25 cellular contexts compared by ENCODE assay signal in the genomic region with DNA sequence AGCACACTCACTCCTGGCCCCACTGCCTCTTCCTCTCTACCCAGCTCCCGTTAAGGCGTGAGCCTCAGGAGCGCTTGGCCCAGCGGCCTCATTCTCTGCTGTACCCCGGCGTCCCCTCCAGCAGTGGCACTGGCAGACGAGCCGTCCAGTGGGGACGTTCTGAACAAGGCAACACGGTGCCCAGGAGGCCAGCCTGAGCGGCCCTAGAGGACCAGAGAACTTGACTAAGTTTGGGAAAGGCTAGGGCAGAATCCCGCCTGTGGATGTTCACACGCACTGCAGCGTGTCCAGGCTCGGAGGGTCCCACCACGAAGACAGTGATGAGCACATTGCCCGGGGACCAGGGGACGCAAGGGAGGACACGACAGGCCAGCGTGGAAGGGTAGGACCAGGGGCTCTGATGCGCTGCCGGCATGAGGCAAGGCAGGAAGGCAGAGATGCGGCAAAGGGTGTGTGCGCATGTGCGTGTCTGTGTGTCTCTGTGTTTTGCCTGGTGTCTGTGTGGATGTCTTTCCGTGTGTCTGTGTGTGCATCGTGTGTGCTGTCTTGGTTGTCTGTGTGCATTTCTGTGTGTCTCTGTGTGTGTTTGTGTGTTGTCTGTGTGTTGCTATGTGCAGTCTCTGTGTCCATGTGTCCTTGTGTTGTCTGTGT.
"Had no signal": no experiment of that assay in that cellular context is flagged by ENCODE, and none has a peak within 500 bp of the region (broad histone marks: within the 10 kb centered on the region; RNA-seq: fewer than 3 reads in every experiment).

No MANE protein-coding gene starts in this region.

- H3K36me3 Mint-ChIP-seq: activated CD4-positive, alpha-beta memory T cell treated with anti-CD3 and anti-CD28 coated beads for 36 hours; activated naive CD4-positive, alpha-beta T cell treated with anti-CD3 and anti-CD28 coated beads, Interleukin-2, amount 10 ng/mL, durations not matched to agents 7 days and 5 days; stimulated activated effector memory CD8-positive, alpha-beta T cell treated with anti-CD3 and anti-CD28 coated beads, Interleukin-12 subunit alpha, Interleukin-12 subunit beta, amount 100 ng/mL, for 72 hours had no signal

- ATAC-seq: activated T-cell treated with anti-CD3 and anti-CD28 coated beads, Interleukin-2, amount 50 U/mL, for 72 hours; effector memory CD8-positive, alpha-beta T cell; stimulated activated effector memory CD8-positive, alpha-beta T cell treated with anti-CD3 and anti-CD28 coated beads, Interleukin-12 subunit alpha, Interleukin-12 subunit beta, amount 100 ng/mL, for 72 hours; stimulated activated naive CD8-positive, alpha-beta T cell treated with anti-CD3 and anti-CD28 coated beads, Interleukin-15, amount 100 ng/mL, for 72 hours had no signal

- H3K4me3 ChIP-seq: dorsolateral prefrontal cortex, esophagus muscularis mucosa, left ventricle myocardium inferior, mucosa of descending colon, tibial nerve, uterus had no signal

- H3K27me3 ChIP-seq: dorsolateral prefrontal cortex had no signal

- H3K36me3 ChIP-seq: brain microvascular endothelial cell, uterus had no signal

- H3K9me3 ChIP-seq: uterus had no signal

- H3K4me1 Mint-ChIP-seq: activated naive CD4-positive, alpha-beta T cell treated with anti-CD3 and anti-CD28 coated beads, Interleukin-2, amount 10 ng/mL, durations not matched to agents 7 days and 5 days; memory B cell; stimulated activated effector memory CD8-positive, alpha-beta T cell treated with anti-CD3 and anti-CD28 coated beads, Interleukin-12 subunit alpha, Interleukin-12 subunit beta, amount 100 ng/mL, for 72 hours; stimulated activated naive CD8-positive, alpha-beta T cell treated with anti-CD3 and anti-CD28 coated beads, Interleukin-15, amount 100 ng/mL, for 72 hours had no signal

- H3K27ac ChIP-seq: brain microvascular endothelial cell, esophagus muscularis mucosa, left ventricle myocardium inferior, uterus had no signal

- DNase-seq: activated CD4-positive, alpha-beta memory T cell treated with anti-CD3 and anti-CD28 coated beads for 36 hours; activated CD4-positive, alpha-beta T cell treated with anti-CD3 and anti-CD28 coated beads for 48 hours; activated effector memory CD4-positive, alpha-beta T cell treated with anti-CD3 and anti-CD28 coated beads, Interleukin-2, amount 50 U/mL, for 16 hours; activated naive CD4-positive, alpha-beta T cell treated with anti-CD3 and anti-CD28 coated beads, Interleukin-2, amount 10 ng/mL, durations not matched to agents 7 days and 5 days; activated T-cell treated with anti-CD3 and anti-CD28 coated beads, Interleukin-2, amount 50 U/mL, for 72 hours; anterior cingulate cortex; brain microvascular endothelial cell; caudate nucleus; effector memory CD8-positive, alpha-beta T cell; hippocampal formation; left ventricle myocardium inferior; mucosa of descending colon; stimulated activated CD4-positive, alpha-beta T cell treated with anti-CD3 and anti-CD28 coated beads, Interleukin-1b, Interleukin-23, amount 100 ng/mL, for 48 hours; stimulated activated naive CD8-positive, alpha-beta T cell treated with anti-CD3 and anti-CD28 coated beads, Interleukin-15, amount 100 ng/mL, for 72 hours; T-helper 2 cell; uterus had no signal

- H3K4me3 Mint-ChIP-seq: activated CD4-positive, alpha-beta memory T cell treated with anti-CD3 and anti-CD28 coated beads for 36 hours; activated naive CD4-positive, alpha-beta T cell treated with anti-CD3 and anti-CD28 coated beads, Interleukin-2, amount 10 ng/mL, durations not matched to agents 7 days and 5 days; activated T-cell treated with anti-CD3 and anti-CD28 coated beads, Interleukin-2, amount 50 U/mL, for 72 hours; effector memory CD8-positive, alpha-beta T cell; memory B cell; neural crest cell; stimulated activated effector memory CD8-positive, alpha-beta T cell treated with anti-CD3 and anti-CD28 coated beads, Interleukin-12 subunit alpha, Interleukin-12 subunit beta, amount 100 ng/mL, for 72 hours; stimulated activated naive CD8-positive, alpha-beta T cell treated with anti-CD3 and anti-CD28 coated beads, Interleukin-15, amount 100 ng/mL, for 72 hours had no signal

- FAIRE-seq: colon, frontal cortex had no signal

- H3K4me1 ChIP-seq: uterus had no signal

- H3K27ac Mint-ChIP-seq: activated CD4-positive, alpha-beta memory T cell treated with anti-CD3 and anti-CD28 coated beads for 36 hours; activated naive CD4-positive, alpha-beta T cell treated with anti-CD3 and anti-CD28 coated beads, Interleukin-2, amount 10 ng/mL, durations not matched to agents 7 days and 5 days; activated T-cell treated with anti-CD3 and anti-CD28 coated beads, Interleukin-2, amount 50 U/mL, for 72 hours; effector memory CD8-positive, alpha-beta T cell; memory B cell; progenitor cell of endocrine pancreas; stimulated activated effector memory CD8-positive, alpha-beta T cell treated with anti-CD3 and anti-CD28 coated beads, Interleukin-12 subunit alpha, Interleukin-12 subunit beta, amount 100 ng/mL, for 72 hours; stimulated activated naive CD8-positive, alpha-beta T cell treated with anti-CD3 and anti-CD28 coated beads, Interleukin-15, amount 100 ng/mL, for 72 hours had no signal
